In genomic region chr2:10191554-10191953, GRCh38 we compare ENCODE assay signal across 1 cellular context.
TF ChIP-seq lines count a peak whose summit lies in the region.

No MANE protein-coding gene starts in this region.

TF ChIP-seq in HepG2, 621 proteins besides CTCF, POLR2A, EP300 and RAD21 (continued from another document):
- no peak for TF ChIP-seq ARID4A (CRISPR knock-in tag; IDR thresholded peaks at IDR 0.05; ENCODE audit: borderline replicate concordance)
